Comparison of ENCODE assay signal across 7 cellular contexts in the genomic region with DNA sequence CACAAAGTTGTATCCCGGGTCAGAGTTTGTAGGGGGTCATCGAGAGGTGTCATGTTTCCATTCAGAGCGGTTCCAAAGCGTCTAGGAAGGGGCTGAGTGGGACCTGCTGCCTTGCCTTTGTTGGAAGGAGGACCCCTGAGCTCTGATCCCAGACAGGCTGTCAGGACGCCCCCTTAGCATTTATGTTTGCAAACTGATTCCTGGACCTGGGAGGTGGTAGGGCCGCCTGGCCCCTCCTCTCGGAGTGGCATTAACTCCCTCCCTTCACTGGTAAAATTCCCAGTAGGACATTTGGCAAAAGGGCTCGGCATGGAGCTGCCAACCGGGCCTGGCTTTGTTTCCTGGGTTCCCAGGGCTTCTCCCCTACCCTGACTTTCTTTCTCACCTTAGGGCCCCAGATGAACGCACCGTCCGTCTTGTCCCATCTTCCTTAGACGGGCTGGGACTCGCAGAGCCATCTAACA. TPM values are rescaled to one million over a fixed set of nuclear protein-coding genes. Genes with fewer than 3 reads are reported as not detected.
DNase-seq lines count a peak whose midpoint lies in the region; ATAC-seq and TF ChIP-seq lines count a peak whose summit lies in the region.

No MANE protein-coding gene starts in this region.

- H3K4me3 ChIP-seq in iPS-18a (ENCODE audit: low read length) = peak overlapping the region; percentile 87

- H3K4me3 Mint-ChIP-seq in HFFc6 = peak overlapping the region; percentile 93
- H3K4me3 Mint-ChIP-seq in activated T-helper 17 cell treated with anti-CD3 and anti-CD28 coated beads, Interleukin-2, amount 50 U/mL, for 72 hours = peak overlapping the region; percentile 88
- H3K4me3 Mint-ChIP-seq in stimulated activated naive B cell treated with anti-CD40 and anti-IgM and Interleukin-4, amounts not matched to agents 10 μg/mL and 1 μg/mL and 100 μg/mL, for 72 hours = peak overlapping the region; percentile 97 to 99

- H3K9me3 ChIP-seq in iPS-18a (ENCODE audit: control insufficient read depth, low read depth, low read length) = no peaks in the 10 kb centered on the region

- no peaks in the 10 kb centered on the region for H3K36me3 Mint-ChIP-seq in HFFc6 (ENCODE audit: low read depth)
- H3K36me3 Mint-ChIP-seq in activated T-helper 17 cell treated with anti-CD3 and anti-CD28 coated beads, Interleukin-2, amount 50 U/mL, for 72 hours (ENCODE audit: low read depth) = peaks cover 27% of the 10 kb centered on the region
- peaks cover 11 to 17% of the 10 kb centered on the region in 2 donors for H3K36me3 Mint-ChIP-seq in stimulated activated naive B cell treated with anti-CD40 and anti-IgM and Interleukin-4, amounts not matched to agents 10 μg/mL and 1 μg/mL and 100 μg/mL, for 72 hours

- peaks cover 5% of the 10 kb centered on the region for H3K27me3 Mint-ChIP-seq in HFFc6 (ENCODE audit: insufficient read depth)
- H3K27me3 Mint-ChIP-seq in activated T-helper 17 cell treated with anti-CD3 and anti-CD28 coated beads, Interleukin-2, amount 50 U/mL, for 72 hours = no peaks in the 10 kb centered on the region
- H3K27me3 Mint-ChIP-seq in stimulated activated naive B cell treated with anti-CD40 and anti-IgM and Interleukin-4, amounts not matched to agents 10 μg/mL and 1 μg/mL and 100 μg/mL, for 72 hours = no peaks in the 10 kb centered on the region

- peaks cover 39% of the 10 kb centered on the region for H3K4me1 ChIP-seq in iPS-18a (ENCODE audit: control insufficient read depth, low read depth, low read length)

- peak overlapping the region; percentile 68 for H3K27ac ChIP-seq in iPS-18a (ENCODE audit: low read length)

- no peak for DNase-seq in HFFc6
- no peak for DNase-seq in stimulated activated naive B cell treated with anti-CD40 and anti-IgM and Interleukin-4, amounts not matched to agents 10 μg/mL and 1 μg/mL and 100 μg/mL, for 72 hours
- DNase-seq in SK-N-DZ (ENCODE audit: low spot score) = no peak
- no peak for DNase-seq in NCI-H146 treated with DMSO at 0.1 percent for 48 hours (lab: John Stamatoyannopoulos, UW; ENCODE audit: unreplicated experiment)

- ATAC-seq in activated T-helper 17 cell treated with anti-CD3 and anti-CD28 coated beads, Interleukin-2, amount 50 U/mL, for 72 hours (replicated peaks) = no peak
- ATAC-seq in stimulated activated naive B cell treated with anti-CD40 and anti-IgM and Interleukin-4, amounts not matched to agents 10 μg/mL and 1 μg/mL and 100 μg/mL, for 72 hours (replicated peaks) = no peak
- ATAC-seq in GM18858 (IDR thresholded peaks at IDR 0.05; ENCODE audit: unreplicated experiment) = no peak

- H3K9me3 Mint-ChIP-seq in HFFc6 = no peaks in the 10 kb centered on the region
- no peaks in the 10 kb centered on the region for H3K9me3 Mint-ChIP-seq in activated T-helper 17 cell treated with anti-CD3 and anti-CD28 coated beads, Interleukin-2, amount 50 U/mL, for 72 hours
- no peaks in the 10 kb centered on the region for H3K9me3 Mint-ChIP-seq in stimulated activated naive B cell treated with anti-CD40 and anti-IgM and Interleukin-4, amounts not matched to agents 10 μg/mL and 1 μg/mL and 100 μg/mL, for 72 hours

- H3K4me1 Mint-ChIP-seq in HFFc6 (ENCODE audit: low read depth) = peaks cover 40% of the 10 kb centered on the region
- H3K4me1 Mint-ChIP-seq in activated T-helper 17 cell treated with anti-CD3 and anti-CD28 coated beads, Interleukin-2, amount 50 U/mL, for 72 hours = peaks cover 34% of the 10 kb centered on the region
- H3K4me1 Mint-ChIP-seq in stimulated activated naive B cell treated with anti-CD40 and anti-IgM and Interleukin-4, amounts not matched to agents 10 μg/mL and 1 μg/mL and 100 μg/mL, for 72 hours = peaks cover 44 to 63% of the 10 kb centered on the region in 2 donors

- peak overlapping the region; percentile 66 for H3K9ac ChIP-seq in iPS-18a (ENCODE audit: low read length)

- H3K27me3 ChIP-seq in iPS-18a (ENCODE audit: control insufficient read depth, insufficient read depth, low read length) = no peaks in the 10 kb centered on the region

- peak overlapping the region; percentile 81 for H3K27ac Mint-ChIP-seq in HFFc6
- H3K27ac Mint-ChIP-seq in activated T-helper 17 cell treated with anti-CD3 and anti-CD28 coated beads, Interleukin-2, amount 50 U/mL, for 72 hours = peak overlapping the region; percentile 51
- peak overlapping the region; percentile 98 for H3K27ac Mint-ChIP-seq in stimulated activated naive B cell treated with anti-CD40 and anti-IgM and Interleukin-4, amounts not matched to agents 10 μg/mL and 1 μg/mL and 100 μg/mL, for 72 hours

- no peaks in the 10 kb centered on the region for H3K36me3 ChIP-seq in iPS-18a (ENCODE audit: control insufficient read depth, low read depth, low read length)

- no peak; the same call in none of the 2 replicates for TF ChIP-seq CTCF in HFFc6 (IDR thresholded peaks at IDR 0.05)

RNA-seq across cellular contexts. Expression of a gene that starts 2.5 kb away (rescaled TPM):
- total RNA-seq in HFFc6 (2021; fragmentation: NEBNext Ultra II Directional; extraction: Animal tissue kit (Norgen Biotek cat#: 25700)) = 10 to 100 TPM; 32.8 to 41.0 (median 39.6) TPM
- total RNA-seq in activated T-helper 17 cell treated with anti-CD3 and anti-CD28 coated beads, Interleukin-2, amount 50 U/mL, for 72 hours = 10 to 100 TPM; 75.3 to 93.3 TPM
- polyA plus RNA-seq in SK-N-DZ (2014; cell fraction: cytosol; rRNA removed) = 1.7 and 3.2 TPM in 2 replicates
- polyA plus RNA-seq in SK-N-DZ (2014; cell fraction: nucleus; rRNA removed) = 1.6 and 3.0 TPM in 2 replicates
